In the genomic region with DNA sequence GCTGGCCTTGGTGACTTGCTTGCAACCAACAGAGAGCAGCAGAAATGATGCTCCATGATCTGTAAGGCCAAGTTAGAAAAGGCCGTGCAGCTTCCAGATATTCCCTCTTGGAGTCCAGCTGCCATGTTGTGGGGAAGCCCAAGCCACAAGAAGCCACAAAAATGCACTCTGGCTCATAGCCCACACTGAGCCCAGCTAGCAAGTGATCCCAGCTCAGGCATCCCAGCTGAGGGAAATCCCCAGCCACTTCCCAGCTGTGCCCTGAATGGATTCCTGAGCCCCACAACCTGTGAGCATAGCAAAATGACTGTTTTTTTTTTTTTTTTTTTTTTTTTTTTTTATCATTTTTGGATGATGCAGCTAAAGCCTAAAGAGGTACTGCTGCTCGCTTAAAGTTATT, we compare ENCODE assay signal across 1 cellular context.
TF ChIP-seq lines count a peak whose summit lies in the region.

No MANE protein-coding gene starts in this region.

TF ChIP-seq in SK-N-SH, 30 proteins besides CTCF, POLR2A, EP300 and RAD21 (continued from another document):
- no peak for TF ChIP-seq YY1 (IDR thresholded peaks at IDR 0.05; ENCODE audit: low read depth)
- no peak for TF ChIP-seq IRF3 (IDR thresholded peaks at IDR 0.05; ENCODE audit: low read depth, low read length)
